In genomic region chr21:14875704-14876364, GRCh38 we compare ENCODE assay signal across 10 cellular contexts.
A peak's percentile ranks its signal among the peaks of the same experiment; 100 is the strongest.
DNase-seq lines count a peak whose midpoint lies in the region; ATAC-seq and TF ChIP-seq lines count a peak whose summit lies in the region.
"Had no signal": no experiment of that assay in that cellular context is flagged by ENCODE, and none has a peak within 500 bp of the region (broad histone marks: within the 10 kb centered on the region; RNA-seq: fewer than 3 reads in every experiment).

No MANE protein-coding gene starts in this region.

- peak overlapping the region; percentile 56 for H2AFZ ChIP-seq in IMR-90 (replicated peaks; ENCODE audit: low read length, poor library complexity)

- no CpG with 5 or more reads among the region's 7 CpGs for WGBS in IMR-90 (ENCODE audit: extremely low coverage in 2 of 2, insufficient read length in 1 of 2), 2 experiments

- H3K4ac ChIP-seq in IMR-90 (ENCODE audit: low read depth, low read length), result no peak overlapping the region; the same call in 1 of the 2 replicates

- DNase-seq in IMR-90 (no peak), nephron progenitor cell (peak; percentile 46), WTC11 (ENCODE audit: low spot score) (no peak), chondrocyte (ENCODE audit: low spot score) (no peak)
- no peak for DNase-seq in stimulated activated CD4-positive, alpha-beta T cell treated with anti-CD3 and anti-CD28 coated beads, Interleukin-2, amount 100 ng/mL, for 48 hours
- no peak for DNase-seq in stimulated activated CD4-positive, alpha-beta T cell treated with anti-CD3 and anti-CD28 coated beads, Interleukin-4, amount 100 ng/mL, for 24 hours
- DNase-seq: central memory CD4-positive, alpha-beta T cell; NCI-H2081 had no signal

- dilution Hi-C loops in IMR-90 (cut with HindIII; ENCODE audit: low sequenced_read_pairs, unreplicated experiment), result no loop called here

- peak overlapping the region; percentile 98 for H3K27ac Mint-ChIP-seq in nephron progenitor cell
- H3K27ac Mint-ChIP-seq in WTC11, result no peak overlapping the region
- H3K27ac Mint-ChIP-seq in chondrocyte (ENCODE audit: unreplicated experiment), result no peak overlapping the region

- H2BK120ac ChIP-seq in IMR-90 (ENCODE audit: low read depth, low read length), result peak overlapping the region; percentile 20; the same call in 1 of the 2 replicates

- POLR2A ChIA-PET in IMR-90 (lab: Charles Lee; ENCODE audit: unreplicated experiment) (no interaction called here), WTC11 (lab: Charles Lee) (no interaction called here)

- BruUV-seq in IMR-90 (replicated peaks; lab: Mats Ljungman, UMichigan), result no TSS peak

- no peak for TF ChIP-seq RAD21 in IMR-90 (IDR thresholded peaks at IDR 0.05; ENCODE audit: low read length)

- H3K27ac ChIP-seq in IMR-90 (ENCODE audit: insufficient read depth, low read length), result no peak overlapping the region

- H3K9ac ChIP-seq in IMR-90 (ENCODE audit: low read depth, low read length), result no peak overlapping the region

- peak overlapping the region; percentile 6 to 31; a peak in 2 of 4 replicates for H4K8ac ChIP-seq in IMR-90 (ENCODE audit: low read depth in 2 of 2, low read length in 2 of 2)

- H3K36me3 ChIP-seq in IMR-90 (ENCODE audit: control insufficient read depth, insufficient read depth, low read length), result no peaks in the 10 kb centered on the region

- H3K27me3 ChIP-seq in IMR-90 (ENCODE audit: control insufficient read depth, insufficient read depth, low read length), result no peaks in the 10 kb centered on the region

- in situ Hi-C loops in IMR-90 (cut with MboI; ENCODE audit: low sequenced_read_pairs), result loop anchor here (10.0 kb wide), 1 partner anchor 189 kb away; the partner anchor contains the start of gene NRIP1

- CTCF ChIA-PET in IMR-90 (lab: Yijun Ruan, JAX), result no interaction called here
- CTCF ChIA-PET in WTC11 (lab: Charles Lee), result no interaction called here

- peaks cover 22% of the 10 kb centered on the region for H3K9me3 Mint-ChIP-seq in nephron progenitor cell
- no peaks in the 10 kb centered on the region for H3K9me3 Mint-ChIP-seq in WTC11
- H3K9me3 Mint-ChIP-seq in chondrocyte (ENCODE audit: low read depth), result no peaks in the 10 kb centered on the region

- H2AK9ac ChIP-seq in IMR-90 (replicated peaks; ENCODE audit: low read depth, low read length, poor library complexity), result peak overlapping the region; percentile 3

- H3K4me1 ChIP-seq in IMR-90 (ENCODE audit: control insufficient read depth, insufficient read depth, low read length), result peaks cover 9% of the 10 kb centered on the region

- peaks cover 2 to 3% of the 10 kb centered on the region in 2 experiments; a peak in 1 of 4 replicates for H3K79me1 ChIP-seq in IMR-90 (ENCODE audit: low read depth in 1 of 2, low read length in 2 of 2)

- 0 out of 2 replicates have a peak overlapping the region, but pooled peaks have one; percentile 37 for H3K18ac ChIP-seq in IMR-90 (ENCODE audit: low read depth, low read length)

- ATAC-seq in GM18868 (IDR thresholded peaks at IDR 0.05; ENCODE audit: unreplicated experiment) (peak; percentile 81), HG02610 (IDR thresholded peaks at IDR 0.05; ENCODE audit: unreplicated experiment) (peak; percentile 85), IMR-90 (ENCODE audit: low read depth) (no peak), WTC11 (no peak)

- H2BK15ac ChIP-seq in IMR-90 (ENCODE audit: low read depth, low read length), result peak overlapping the region; percentile 72; the same call in 2 of the 3 replicates

- H3K36me3 Mint-ChIP-seq in nephron progenitor cell (ENCODE audit: low read depth), result peaks cover 21% of the 10 kb centered on the region
- no peaks in the 10 kb centered on the region for H3K36me3 Mint-ChIP-seq in WTC11
- H3K36me3 Mint-ChIP-seq in chondrocyte (ENCODE audit: low read depth), result no peaks in the 10 kb centered on the region

- H2AK5ac ChIP-seq in IMR-90 (ENCODE audit: low read depth, low read length), result peak overlapping the region; percentile 59

- H4K91ac ChIP-seq in IMR-90 (ENCODE audit: insufficient read depth, low read depth, low read length), result no peak overlapping the region

- H4K5ac ChIP-seq in IMR-90 (ENCODE audit: low read depth, low read length), result no peak overlapping the region

- no peak overlapping the region for H3K56ac ChIP-seq in IMR-90 (ENCODE audit: extremely low read depth, insufficient read depth, low read length)

- H4K20me1 ChIP-seq in IMR-90 (ENCODE audit: insufficient read depth, low read length), result no peaks in the 10 kb centered on the region

- no peak overlapping the region for H3K4me2 ChIP-seq in IMR-90 (ENCODE audit: low read depth, low read length)

- no peak overlapping the region for H3K4me3 ChIP-seq in IMR-90 (ENCODE audit: insufficient read depth, low read depth, low read length)

- peaks cover 2% of the 10 kb centered on the region; the same call in 1 of the 2 replicates for H3K9me1 ChIP-seq in IMR-90 (ENCODE audit: insufficient read depth, low read length)

- H3K14ac ChIP-seq in IMR-90 (replicated peaks; ENCODE audit: low read depth, low read length), result peak overlapping the region; percentile 27; the same call in 1 of the 2 replicates

- H3K4me1 Mint-ChIP-seq in nephron progenitor cell (peaks cover 49% of the 10 kb centered on the region), WTC11 (peaks cover 9% of the 10 kb centered on the region), chondrocyte (ENCODE audit: low read depth) (peaks cover 8% of the 10 kb centered on the region)

- TF ChIP-seq CTCF in IMR-90 (conservative IDR thresholded peaks at IDR 0.05; ENCODE audit: low read depth, low read length) (no peak), nephron progenitor cell (IDR thresholded peaks at IDR 0.05) (no peak), WTC11 (IDR thresholded peaks at IDR 0.05) (no peak), chondrocyte (IDR thresholded peaks at IDR 0.05) (no peak)

- H2BK20ac ChIP-seq in IMR-90 (ENCODE audit: low read depth, low read length), result peak overlapping the region; percentile 31; the same call in 1 of the 2 replicates

- peak overlapping the region; percentile 37 for H3K4me3 Mint-ChIP-seq in nephron progenitor cell
- no peak overlapping the region for H3K4me3 Mint-ChIP-seq in WTC11
- no peak overlapping the region for H3K4me3 Mint-ChIP-seq in chondrocyte (ENCODE audit: unreplicated experiment)

- peak overlapping the region; percentile 22; the same call in 1 of the 2 replicates for H3K23ac ChIP-seq in IMR-90 (ENCODE audit: low read depth, low read length)

- intact Hi-C loops in IMR-90 (cut with micrococcal nuclease), result no loop called here

- no peak overlapping the region for H2BK5ac ChIP-seq in IMR-90 (ENCODE audit: low read depth, low read length, poor library complexity, severe bottlenecking)

- no peaks in the 10 kb centered on the region for H3K9me3 ChIP-seq in IMR-90 (ENCODE audit: control insufficient read depth, insufficient read depth, low read length)

- TF ChIP-seq POLR2A in IMR-90 (IDR thresholded peaks at IDR 0.05; ENCODE audit: low read depth, low read length), result no peak

- H3K27me3 Mint-ChIP-seq in nephron progenitor cell (ENCODE audit: low read depth, poor library complexity) (no peaks in the 10 kb centered on the region), WTC11 (ENCODE audit: low read depth) (no peaks in the 10 kb centered on the region), chondrocyte (ENCODE audit: low read depth) (no peaks in the 10 kb centered on the region)

TF ChIP-seq in IMR-90, 13 proteins besides CTCF, POLR2A, EP300 and RAD21 (continues in another document):
- TF ChIP-seq MXI1 (IDR thresholded peaks at IDR 0.05; ENCODE audit: borderline replicate concordance, low read depth, low read length) (no peak), MAFK (IDR thresholded peaks at IDR 0.05; ENCODE audit: low read depth, low read length) (no peak), USF2 (IDR thresholded peaks at IDR 0.05; ENCODE audit: low read depth, low read length) (no peak), CHD1 (IDR thresholded peaks at IDR 0.05; ENCODE audit: low read depth, low read length) (no peak)

TF ChIP-seq in WTC11, 78 proteins besides CTCF, POLR2A, EP300 and RAD21 (continues in another document):
- no peak for TF ChIP-seq ATF3 (CRISPR knock-in tag; conservative IDR thresholded peaks at IDR 0.05)
- TF ChIP-seq AR (CRISPR knock-in tag; IDR thresholded peaks at IDR 0.05), result no peak
- no peak for TF ChIP-seq NR1H2 (CRISPR knock-in tag; IDR thresholded peaks at IDR 0.05)

Comparison
In these comparisons a context has a peak if more than half of its experiments do, and no peak if none do; other contexts are left out.
1. ATAC-seq: peak in GM18868 (single experiment) and HG02610 (single experiment); none in IMR-90 (single experiment) and WTC11 (single experiment).